In genomic region chr15:75204340-75205063, GRCh38 we compare ENCODE assay signal across 1 cellular context.
TF ChIP-seq lines count a peak whose summit lies in the region.

No MANE protein-coding gene starts in this region.

TF ChIP-seq in HepG2, 621 proteins besides CTCF, POLR2A, EP300 and RAD21 (continued from another document and continues in another):
- TF ChIP-seq ZNF512B (CRISPR knock-in tag; IDR thresholded peaks at IDR 0.05; ENCODE audit: borderline replicate concordance) (0 out of 2 replicates have a peak, but pooled peaks have one; percentile 44), ZNF781 (CRISPR knock-in tag; IDR thresholded peaks at IDR 0.05; ENCODE audit: borderline replicate concordance, not compliant biosample characterization) (no peak), LBX2 (CRISPR knock-in tag; IDR thresholded peaks at IDR 0.05; ENCODE audit: borderline replicate concordance) (no peak), KMT2B (CRISPR knock-in tag; IDR thresholded peaks at IDR 0.05) (no peak), ZNF451 (CRISPR knock-in tag; IDR thresholded peaks at IDR 0.05) (no peak), ZNF460 (CRISPR knock-in tag; IDR thresholded peaks at IDR 0.05; ENCODE audit: borderline replicate concordance) (peak; percentile 25; the same call in 1 of the 2 replicates), PAF1 (CRISPR knock-in tag; IDR thresholded peaks at IDR 0.05) (no peak), ZNF841 (CRISPR knock-in tag; IDR thresholded peaks at IDR 0.05; ENCODE audit: borderline replicate concordance) (no peak), SNAPC2 (CRISPR knock-in tag; IDR thresholded peaks at IDR 0.05) (no peak), THRA (CRISPR knock-in tag; IDR thresholded peaks at IDR 0.05; ENCODE audit: borderline replicate concordance) (peak; percentile 86; the same call in 1 of the 2 replicates), SAFB2 (CRISPR knock-in tag; IDR thresholded peaks at IDR 0.05; ENCODE audit: borderline replicate concordance, low read depth) (0 out of 2 replicates have a peak, but pooled peaks have one; percentile 27), ZBTB3 (CRISPR knock-in tag; IDR thresholded peaks at IDR 0.05; ENCODE audit: borderline replicate concordance, low read depth) (no peak), NRL (CRISPR knock-in tag; IDR thresholded peaks at IDR 0.05; ENCODE audit: borderline replicate concordance) (peak; percentile 60; the same call in 1 of the 2 replicates), JUN (CRISPR knock-in tag; IDR thresholded peaks at IDR 0.05) (no peak), ZNF225 (CRISPR knock-in tag; IDR thresholded peaks at IDR 0.05) (peak; percentile 74; the same call in 1 of the 2 replicates), HNF4G (IDR thresholded peaks at IDR 0.05; ENCODE audit: borderline replicate concordance, low read depth, low read length) (peak; percentile 8; the same call in 1 of the 2 replicates), HNF4G (CRISPR knock-in tag; IDR thresholded peaks at IDR 0.05; ENCODE audit: borderline replicate concordance, low read depth) (peak; percentile 43; the same call in 1 of the 2 replicates), ZXDC (CRISPR knock-in tag; IDR thresholded peaks at IDR 0.05) (no peak), TCF7L2 (IDR thresholded peaks at IDR 0.05; ENCODE audit: low read depth, low read length) (no peak), ZBTB40 (IDR thresholded peaks at IDR 0.05) (no peak), ZBTB40 (CRISPR knock-in tag; IDR thresholded peaks at IDR 0.05) (peak; percentile 3; the same call in 1 of the 2 replicates), ZNF788 (CRISPR knock-in tag; IDR thresholded peaks at IDR 0.05; ENCODE audit: borderline replicate concordance) (peak; percentile 67; the same call in 1 of the 2 replicates), ZNF317 (CRISPR knock-in tag; IDR thresholded peaks at IDR 0.05) (peak; percentile 60; the same call in 1 of the 2 replicates), STAT6 (CRISPR knock-in tag; IDR thresholded peaks at IDR 0.05; ENCODE audit: borderline replicate concordance) (0 out of 2 replicates have a peak, but pooled peaks have one; percentile 34), BRD4 (CRISPR knock-in tag; IDR thresholded peaks at IDR 0.05) (no peak), NFE2 (CRISPR knock-in tag; IDR thresholded peaks at IDR 0.05) (no peak), NFYB (CRISPR knock-in tag; IDR thresholded peaks at IDR 0.05) (no peak), NFKB2 (CRISPR knock-in tag; IDR thresholded peaks at IDR 0.05; ENCODE audit: borderline replicate concordance) (peak; percentile 71; the same call in 1 of the 2 replicates), KAT2B (IDR thresholded peaks at IDR 0.05; ENCODE audit: borderline replicate concordance, low read depth, low read length) (no peak), FOXM1 (CRISPR knock-in tag; IDR thresholded peaks at IDR 0.05) (no peak), PTBP1 (IDR thresholded peaks at IDR 0.05; ENCODE audit: low read depth, low read length, poor library complexity, severe bottlenecking) (no peak), RXRB (CRISPR knock-in tag; IDR thresholded peaks at IDR 0.05; ENCODE audit: borderline replicate concordance) (peak; percentile 70), USF2 (IDR thresholded peaks at IDR 0.05; ENCODE audit: low read depth, low read length) (no peak), USF2 (CRISPR knock-in tag; IDR thresholded peaks at IDR 0.05; ENCODE audit: borderline replicate concordance) (no peak), BRF2 (CRISPR knock-in tag; IDR thresholded peaks at IDR 0.05) (no peak; the same call in 1 of the 2 replicates), ZFP62 (CRISPR knock-in tag; IDR thresholded peaks at IDR 0.05) (no peak)
